Comparison of ENCODE assay signal across 16 cellular contexts in genomic region chr17:55187371-55187770, GRCh38.
"Had no signal": no experiment of that assay in that cellular context is flagged by ENCODE, and none has a peak within 500 bp of the region (broad histone marks: within the 10 kb centered on the region; RNA-seq: fewer than 3 reads in every experiment).

No MANE protein-coding gene starts in this region.

- H3K4me3 ChIP-seq: coronary artery, dorsolateral prefrontal cortex, mucosa of descending colon, stomach had no signal

- ATAC-seq: esophagus mucosa; foreskin keratinocyte; mucosa of descending colon; naive thymus-derived CD8-positive, alpha-beta T cell had no signal

- H3K27ac ChIP-seq: coronary artery, dorsolateral prefrontal cortex, foreskin keratinocyte, stomach had no signal

- DNase-seq: dorsolateral prefrontal cortex; effector CD8-positive, alpha-beta T cell; foreskin keratinocyte; head of caudate nucleus; hypothalamus; kidney glomerular epithelial cell; mucosa of descending colon; naive thymus-derived CD8-positive, alpha-beta T cell; posterior cingulate gyrus; small intestine; stimulated activated CD4-positive, alpha-beta T cell treated with anti-CD3 and anti-CD28 coated beads, Interleukin-12 subunit alpha, Interleukin-12 subunit beta, amount 100 ng/mL, for 4 hours; stimulated activated naive CD4-positive, alpha-beta T cell; stomach; substantia nigra had no signal

- H3K27me3 ChIP-seq: dorsolateral prefrontal cortex, stomach had no signal

- H3K9me3 ChIP-seq: mucosa of descending colon, stomach had no signal

- H3K4me1 ChIP-seq: foreskin keratinocyte, stomach had no signal

- H3K36me3 ChIP-seq: stomach had no signal
